ENCODE assay signal across 20 cellular contexts in genomic region chr17:74813793-74814192, GRCh38. TPM values are rescaled to one million over a fixed set of nuclear protein-coding genes. Genes with fewer than 3 reads are reported as not detected.
"Had no signal": no experiment of that assay in that cellular context is flagged by ENCODE, and none has a peak within 500 bp of the region (broad histone marks: within the 10 kb centered on the region; RNA-seq: fewer than 3 reads in every experiment).

No MANE protein-coding gene starts in this region.

- FAIRE-seq: endothelial cell of umbilical vein had no signal

- H3K27ac ChIP-seq: VCaP had no signal

- H3K27me3 ChIP-seq: tibial nerve had no signal

- ATAC-seq: activated CD4-positive, CD25-positive, alpha-beta regulatory T cell treated with anti-CD3 and anti-CD28 coated beads, Interleukin-2, amount 50 U/mL, for 24 hours; activated CD8-positive, alpha-beta memory T cell treated with anti-CD3 and anti-CD28 coated beads, Interleukin-2, amount 10 ng/mL, durations not matched to agents 7 days and 5 days; activated CD8-positive, alpha-beta T cell treated with anti-CD3 and anti-CD28 coated beads for 36 hours; activated naive CD8-positive, alpha-beta T cell treated with anti-CD3 and anti-CD28 coated beads, Interleukin-2, amount 50 U/mL, for 24 hours; esophagus mucosa; stimulated activated naive B cell treated with anti-CD40 and anti-IgM and Interleukin-4, amounts not matched to agents 10 μg/mL and 1 μg/mL and 100 μg/mL, for 72 hours had no signal

- DNase-seq: activated CD4-positive, alpha-beta T cell treated with anti-CD3 and anti-CD28 coated beads, Interleukin-2, amount 10 ng/mL, durations not matched to agents 24 days and 14 days; activated CD8-positive, alpha-beta memory T cell treated with anti-CD3 and anti-CD28 coated beads, Interleukin-2, amount 10 ng/mL, durations not matched to agents 7 days and 5 days; activated gamma-delta T cell; activated naive CD4-positive, alpha-beta T cell treated with anti-CD3 and anti-CD28 coated beads, Interleukin-2, amount 50 U/mL, for 16 hours; activated naive CD8-positive, alpha-beta T cell treated with anti-CD3 and anti-CD28 coated beads, Interleukin-2, amount 50 U/mL, for 24 hours; activated T-cell treated with anti-CD3 and anti-CD28 coated beads for 4 hours; effector memory CD4-positive, alpha-beta T cell; foreskin melanocyte; glutamatergic neuron; kidney glomerular epithelial cell; naive B cell; stimulated activated CD4-positive, alpha-beta T cell treated with anti-CD3 and anti-CD28 coated beads, Interleukin-2, amount 100 ng/mL, for 48 hours; stimulated activated CD8-positive, alpha-beta memory T cell treated with anti-CD3 and anti-CD28 coated beads, Interleukin-4, amount 100 ng/mL, for 48 hours; stimulated activated naive B cell treated with anti-CD40 and anti-IgM and Interleukin-4, amounts not matched to agents 10 μg/mL and 1 μg/mL and 100 μg/mL, for 72 hours had no signal

- H3K4me3 ChIP-seq: tibial nerve had no signal

- H3K9me3 ChIP-seq: tibial nerve had no signal

RNA-seq across cellular contexts. Expression of gene GRIN2C, which starts 45.9 kb away (rescaled TPM):
- total RNA-seq: activated CD8-positive, alpha-beta T cell treated with anti-CD3 and anti-CD28 coated beads for 36 hours; esophagus mucosa had no signal
